Comparison of ENCODE assay signal across 11 cellular contexts in the genomic region with DNA sequence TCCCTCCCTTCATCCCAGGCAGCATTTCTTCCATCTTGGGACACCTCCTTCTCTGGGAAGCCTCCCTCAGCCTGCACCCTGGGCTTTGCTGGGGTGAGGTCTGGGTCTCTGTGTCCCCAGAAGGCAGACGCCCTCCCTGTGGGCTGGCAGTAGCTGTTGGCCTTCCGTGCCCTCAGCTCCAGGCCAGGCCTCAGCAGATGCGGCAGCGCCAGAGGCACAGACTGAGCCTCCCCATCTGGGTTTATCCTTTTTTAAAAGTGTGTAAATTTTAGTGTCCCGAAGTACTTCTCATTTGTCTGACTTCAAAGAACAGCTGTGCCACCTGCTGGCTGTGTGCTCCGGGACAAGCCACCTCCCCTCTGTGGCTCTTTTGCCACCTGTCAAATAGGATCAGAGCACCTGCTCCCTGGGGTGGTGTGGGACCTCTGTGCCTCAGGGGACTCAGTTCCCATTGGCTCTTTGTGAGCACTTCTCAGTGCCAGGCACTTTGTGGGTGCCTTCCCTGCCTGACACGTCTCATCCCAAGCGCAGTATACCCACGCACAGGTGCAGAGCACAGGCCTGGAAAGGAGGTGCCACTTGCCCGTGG. TPM values are rescaled to one million over a fixed set of nuclear protein-coding genes. Genes with fewer than 3 reads are reported as not detected.
DNase-seq lines count a peak whose midpoint lies in the region; ATAC-seq and TF ChIP-seq lines count a peak whose summit lies in the region.
"Had no signal": no experiment of that assay in that cellular context is flagged by ENCODE, and none has a peak within 500 bp of the region (broad histone marks: within the 10 kb centered on the region; RNA-seq: fewer than 3 reads in every experiment).

No MANE protein-coding gene starts in this region.

- no peak overlapping the region for H3K4me3 Mint-ChIP-seq in activated naive CD4-positive, alpha-beta T cell treated with anti-CD3 and anti-CD28 coated beads, Interleukin-2, amount 10 ng/mL, durations not matched to agents 7 days and 5 days
- no peak overlapping the region for H3K4me3 Mint-ChIP-seq in activated B cell treated with CpG ODN at 0.5 μM for 24 hours
- no peak overlapping the region for H3K4me3 Mint-ChIP-seq in stimulated activated naive B cell treated with anti-CD40 and anti-IgM and Interleukin-4, amounts not matched to agents 10 μg/mL and 1 μg/mL and 100 μg/mL, for 72 hours
- H3K4me3 Mint-ChIP-seq: activated CD8-positive, alpha-beta memory T cell treated with anti-CD3 and anti-CD28 coated beads, Interleukin-2, amount 10 ng/mL, durations not matched to agents 7 days and 5 days; CD8-positive, alpha-beta T cell; nephron progenitor cell had no signal

- peaks cover 9% of the 10 kb centered on the region for H3K4me1 Mint-ChIP-seq in activated naive CD4-positive, alpha-beta T cell treated with anti-CD3 and anti-CD28 coated beads, Interleukin-2, amount 10 ng/mL, durations not matched to agents 7 days and 5 days
- peaks cover 34% of the 10 kb centered on the region for H3K4me1 Mint-ChIP-seq in activated B cell treated with CpG ODN at 0.5 μM for 24 hours
- H3K4me1 Mint-ChIP-seq in stimulated activated naive B cell treated with anti-CD40 and anti-IgM and Interleukin-4, amounts not matched to agents 10 μg/mL and 1 μg/mL and 100 μg/mL, for 72 hours, result peaks cover 26 to 50% of the 10 kb centered on the region in 2 donors

- TF ChIP-seq POLR2A in body of pancreas (IDR thresholded peaks at IDR 0.05), result no peak

- H3K9me3 ChIP-seq in body of pancreas, result no peaks in the 10 kb centered on the region

- peak; percentile 51 for DNase-seq in activated naive CD4-positive, alpha-beta T cell treated with anti-CD3 and anti-CD28 coated beads, Interleukin-2, amount 10 ng/mL, durations not matched to agents 7 days and 5 days
- DNase-seq in activated naive CD4-positive, alpha-beta T cell treated with anti-CD3 and anti-CD28 coated beads, Interleukin-2, amount 50 U/mL, for 72 hours (ENCODE audit: low spot score in 2 of 2), result no peak
- DNase-seq in NCI-H1694 treated with DMSO at 0.1 percent for 48 hours (lab: John Stamatoyannopoulos, UW) (peak; percentile 95), activated B cell treated with CpG ODN at 0.5 μM for 24 hours (no peak), NCI-H187 (lab: John Stamatoyannopoulos, UW) (no peak), body of pancreas (no peak), medulla oblongata (ENCODE audit: extremely low spot score) (no peak)
- DNase-seq in stimulated activated naive B cell treated with anti-CD40 and anti-IgM and Interleukin-4, amounts not matched to agents 10 μg/mL and 1 μg/mL and 100 μg/mL, for 72 hours, result no peak

- peaks cover 69% of the 10 kb centered on the region for H3K27me3 Mint-ChIP-seq in activated naive CD4-positive, alpha-beta T cell treated with anti-CD3 and anti-CD28 coated beads, Interleukin-2, amount 10 ng/mL, durations not matched to agents 7 days and 5 days
- peaks cover 17% of the 10 kb centered on the region for H3K27me3 Mint-ChIP-seq in activated B cell treated with CpG ODN at 0.5 μM for 24 hours
- peaks cover 44 to 80% of the 10 kb centered on the region in 2 donors for H3K27me3 Mint-ChIP-seq in stimulated activated naive B cell treated with anti-CD40 and anti-IgM and Interleukin-4, amounts not matched to agents 10 μg/mL and 1 μg/mL and 100 μg/mL, for 72 hours

- no peaks in the 10 kb centered on the region for H3K36me3 Mint-ChIP-seq in activated naive CD4-positive, alpha-beta T cell treated with anti-CD3 and anti-CD28 coated beads, Interleukin-2, amount 10 ng/mL, durations not matched to agents 7 days and 5 days
- H3K36me3 Mint-ChIP-seq in activated naive CD4-positive, alpha-beta T cell treated with anti-CD3 and anti-CD28 coated beads, Interleukin-2, amount 50 U/mL, for 72 hours, result no peaks in the 10 kb centered on the region
- H3K36me3 Mint-ChIP-seq in activated B cell treated with CpG ODN at 0.5 μM for 24 hours (ENCODE audit: low read depth), result no peaks in the 10 kb centered on the region
- no peaks in the 10 kb centered on the region for H3K36me3 Mint-ChIP-seq in stimulated activated naive B cell treated with anti-CD40 and anti-IgM and Interleukin-4, amounts not matched to agents 10 μg/mL and 1 μg/mL and 100 μg/mL, for 72 hours
- H3K36me3 Mint-ChIP-seq: activated CD8-positive, alpha-beta memory T cell treated with anti-CD3 and anti-CD28 coated beads, Interleukin-2, amount 10 ng/mL, durations not matched to agents 7 days and 5 days; CD8-positive, alpha-beta T cell had no signal

- H3K27ac ChIP-seq in body of pancreas, result no peak overlapping the region

- CTCF ChIA-PET in activated naive CD4-positive, alpha-beta T cell treated with anti-CD3 and anti-CD28 coated beads, Interleukin-2, amount 10 ng/mL, durations not matched to agents 7 days and 5 days (lab: Charles Lee), result interaction anchor here (0.8 to 5.8 kb wide), 19 partner anchors 10 to 411 kb away, joined by 3 to 48 read pairs (median 4); a partner anchor contains a TSS
- CTCF ChIA-PET in activated B cell treated with CpG ODN at 0.5 μM for 24 hours (lab: Charles Lee), result interaction anchor here (0.6 to 3.7 kb wide), 21 partner anchors 10 to 411 kb away, joined by 3 to 58 read pairs (median 7); a partner anchor contains a TSS

- peaks cover 42% of the 10 kb centered on the region for H3K4me1 ChIP-seq in body of pancreas

- H3K27ac Mint-ChIP-seq in activated naive CD4-positive, alpha-beta T cell treated with anti-CD3 and anti-CD28 coated beads, Interleukin-2, amount 10 ng/mL, durations not matched to agents 7 days and 5 days, result no peak overlapping the region
- H3K27ac Mint-ChIP-seq in activated naive CD4-positive, alpha-beta T cell treated with anti-CD3 and anti-CD28 coated beads, Interleukin-2, amount 50 U/mL, for 72 hours, result no peak overlapping the region
- no peak overlapping the region for H3K27ac Mint-ChIP-seq in activated B cell treated with CpG ODN at 0.5 μM for 24 hours
- no peak overlapping the region for H3K27ac Mint-ChIP-seq in stimulated activated naive B cell treated with anti-CD40 and anti-IgM and Interleukin-4, amounts not matched to agents 10 μg/mL and 1 μg/mL and 100 μg/mL, for 72 hours
- H3K27ac Mint-ChIP-seq: activated CD8-positive, alpha-beta memory T cell treated with anti-CD3 and anti-CD28 coated beads, Interleukin-2, amount 10 ng/mL, durations not matched to agents 7 days and 5 days; nephron progenitor cell had no signal

- TF ChIP-seq CTCF in activated B cell treated with CpG ODN at 0.5 μM for 24 hours (IDR thresholded peaks at IDR 0.05) (no peak), body of pancreas (IDR thresholded peaks at IDR 0.05) (peak in 1 of 7 experiments; percentile 9)

- H3K9me3 Mint-ChIP-seq in activated naive CD4-positive, alpha-beta T cell treated with anti-CD3 and anti-CD28 coated beads, Interleukin-2, amount 10 ng/mL, durations not matched to agents 7 days and 5 days, result no peaks in the 10 kb centered on the region
- H3K9me3 Mint-ChIP-seq in activated naive CD4-positive, alpha-beta T cell treated with anti-CD3 and anti-CD28 coated beads, Interleukin-2, amount 50 U/mL, for 72 hours, result no peaks in the 10 kb centered on the region
- no peaks in the 10 kb centered on the region for H3K9me3 Mint-ChIP-seq in activated B cell treated with CpG ODN at 0.5 μM for 24 hours
- H3K9me3 Mint-ChIP-seq in stimulated activated naive B cell treated with anti-CD40 and anti-IgM and Interleukin-4, amounts not matched to agents 10 μg/mL and 1 μg/mL and 100 μg/mL, for 72 hours, result no peaks in the 10 kb centered on the region
- H3K9me3 Mint-ChIP-seq: CD8-positive, alpha-beta T cell; nephron progenitor cell had no signal

- H3K4me3 ChIP-seq in body of pancreas, result no peak overlapping the region

- H3K36me3 ChIP-seq in body of pancreas (replicated peaks in 1 of 2; ENCODE audit: insufficient read depth in 1 of 2, low read depth in 2 of 2), result no peaks in the 10 kb centered on the region

- WGBS in body of pancreas, 2 donors, result 51 to 60% methylated on average over 5 to 10 of the region's 10 CpGs

- POLR2A ChIA-PET in activated B cell treated with CpG ODN at 0.5 μM for 24 hours (lab: Charles Lee), result interaction anchor here (0.7 kb wide), 1 partner anchor 229 kb away, joined by 3 read pairs; a partner anchor contains a TSS

- H3K27me3 ChIP-seq in body of pancreas, result no peaks in the 10 kb centered on the region

- intact Hi-C loops in activated B cell treated with CpG ODN at 0.5 μM for 24 hours (cut with micrococcal nuclease), result loop anchor here (1.0 to 5.0 kb wide), 6 partner anchors 17 to 282 kb away; a partner anchor contains a TSS
- intact Hi-C loops in body of pancreas (cut with DNase I), result loop anchor here (10.0 kb wide), 1 partner anchor 189 kb away; no protein-coding TSS in a partner anchor

- no peak for ATAC-seq in activated naive CD4-positive, alpha-beta T cell treated with anti-CD3 and anti-CD28 coated beads, Interleukin-2, amount 50 U/mL, for 72 hours
- ATAC-seq in activated B cell treated with CpG ODN at 0.5 μM for 24 hours (ENCODE audit: low read depth), result peak; percentile 30
- peak; percentile 28 to 33 for ATAC-seq in stimulated activated naive B cell treated with anti-CD40 and anti-IgM and Interleukin-4, amounts not matched to agents 10 μg/mL and 1 μg/mL and 100 μg/mL, for 72 hours (replicated peaks)
- ATAC-seq in body of pancreas, result no peak

RNA-seq across cellular contexts. Expression of a gene that starts 11.1 kb away (rescaled TPM):
- not detected for total RNA-seq in activated naive CD4-positive, alpha-beta T cell treated with anti-CD3 and anti-CD28 coated beads, Interleukin-2, amount 50 U/mL, for 72 hours
- not detected in 2 replicates for total RNA-seq in activated B cell treated with CpG ODN at 0.5 μM for 24 hours
- 1 to 10 TPM in 1 of 2 donors, under 1 TPM in 1; 0.66 to 1.8 TPM for total RNA-seq in body of pancreas
- total RNA-seq: activated CD8-positive, alpha-beta memory T cell treated with anti-CD3 and anti-CD28 coated beads, Interleukin-2, amount 10 ng/mL, durations not matched to agents 7 days and 5 days; CD8-positive, alpha-beta T cell had no signal

RNA-seq across cellular contexts. Expression of a gene that starts 17.6 kb away (rescaled TPM):
- total RNA-seq in activated naive CD4-positive, alpha-beta T cell treated with anti-CD3 and anti-CD28 coated beads, Interleukin-2, amount 50 U/mL, for 72 hours, result 1 to 10 TPM in 1 of 2 donors, under 1 TPM in 1; 0.80 to 2.1 TPM
- 4.1 and 5.2 TPM in 2 replicates for total RNA-seq in activated B cell treated with CpG ODN at 0.5 μM for 24 hours
- total RNA-seq in body of pancreas, result 10 to 100 TPM; 22.1 to 75.5 TPM

RNA-seq across cellular contexts. Expression of a gene that starts 21.7 kb away (rescaled TPM):
- not detected for total RNA-seq in activated naive CD4-positive, alpha-beta T cell treated with anti-CD3 and anti-CD28 coated beads, Interleukin-2, amount 50 U/mL, for 72 hours
- total RNA-seq in activated B cell treated with CpG ODN at 0.5 μM for 24 hours (not detected in 2 replicates), body of pancreas (not detected)
- total RNA-seq: activated CD8-positive, alpha-beta memory T cell treated with anti-CD3 and anti-CD28 coated beads, Interleukin-2, amount 10 ng/mL, durations not matched to agents 7 days and 5 days; CD8-positive, alpha-beta T cell had no signal

RNA-seq across cellular contexts. Expression of a gene that starts 48.3 kb away (rescaled TPM):
- 1 to 10 TPM; 3.4 to 5.8 TPM for total RNA-seq in activated naive CD4-positive, alpha-beta T cell treated with anti-CD3 and anti-CD28 coated beads, Interleukin-2, amount 50 U/mL, for 72 hours
- total RNA-seq in activated B cell treated with CpG ODN at 0.5 μM for 24 hours, result 34.2 and 38.5 TPM in 2 replicates
- total RNA-seq in body of pancreas, result 100 to 1,000 TPM in 1 of 2 donors, 10 to 100 TPM in 1; 66.2 to 102 TPM

Comparison
In these comparisons a context has a peak if more than half of its experiments do, and no peak if none do; other contexts are left out.
1. DNase-seq: peak in activated naive CD4-positive, alpha-beta T cell treated with anti-CD3 and anti-CD28 coated beads, Interleukin-2, amount 10 ng/mL, durations not matched to agents 7 days and 5 days (single experiment) and NCI-H1694 treated with DMSO at 0.1 percent for 48 hours (single experiment); none in activated naive CD4-positive, alpha-beta T cell treated with anti-CD3 and anti-CD28 coated beads, Interleukin-2, amount 50 U/mL, for 72 hours (0 of 2), activated B cell treated with CpG ODN at 0.5 μM for 24 hours (single experiment), stimulated activated naive B cell treated with anti-CD40 and anti-IgM and Interleukin-4, amounts not matched to agents 10 μg/mL and 1 μg/mL and 100 μg/mL, for 72 hours (single experiment), NCI-H187 (0 of 2), body of pancreas (0 of 4) and medulla oblongata (single experiment).
2. ATAC-seq: peak in activated B cell treated with CpG ODN at 0.5 μM for 24 hours (single experiment) and stimulated activated naive B cell treated with anti-CD40 and anti-IgM and Interleukin-4, amounts not matched to agents 10 μg/mL and 1 μg/mL and 100 μg/mL, for 72 hours (2 of 2); none in activated naive CD4-positive, alpha-beta T cell treated with anti-CD3 and anti-CD28 coated beads, Interleukin-2, amount 50 U/mL, for 72 hours (0 of 2) and body of pancreas (single experiment).